In genomic region chr1:200483491-200484143, GRCh38 we compare ENCODE assay signal across 8 cellular contexts.
DNase-seq lines count a peak whose midpoint lies in the region; ATAC-seq and TF ChIP-seq lines count a peak whose summit lies in the region.

No MANE protein-coding gene starts in this region.

- peak overlapping the region; percentile 52 for H3K27ac ChIP-seq in foreskin keratinocyte
- H3K27ac ChIP-seq in colonic mucosa, result no peak overlapping the region

- no peaks in the 10 kb centered on the region for H3K9me3 ChIP-seq in colonic mucosa

- H3K36me3 ChIP-seq in colonic mucosa, result no peaks in the 10 kb centered on the region

- peaks cover 18% of the 10 kb centered on the region for H3K4me1 ChIP-seq in foreskin keratinocyte
- H3K4me1 ChIP-seq in colonic mucosa, result no peaks in the 10 kb centered on the region

- no peak overlapping the region for H3K4me3 ChIP-seq in colonic mucosa

- H3K9ac ChIP-seq in colonic mucosa (ENCODE audit: low read depth in 2 of 2, low read length in 2 of 2), result no peak overlapping the region

- in situ Hi-C loops in KBM-7 (cut with MboI; ENCODE audit: low pct_unique_long_range_greater_than_20kb, low sequenced_read_pairs), result loop anchor here (25.0 kb wide), 1 partner anchor 796 kb away; no protein-coding TSS in a partner anchor

- DNase-seq in H4 (ENCODE audit: low spot score) (peak; percentile 94), KBM-7 (peak; percentile 28), foreskin keratinocyte (peak; percentile 95 to 99), NAMALWA (ENCODE audit: low spot score) (no peak), colonic mucosa (no peak)
- DNase-seq in activated CD4-positive, alpha-beta T cell treated with anti-CD3 and anti-CD28 coated beads, Interleukin-2, amount 50 U/mL, for 48 hours, result peak; percentile 63 to 75
- DNase-seq in stimulated activated CD8-positive, alpha-beta memory T cell treated with anti-CD3 and anti-CD28 coated beads, Interleukin-2, amount 100 ng/mL, for 1 hour (ENCODE audit: low read depth in 2 of 2), result peak; percentile 2 to 4

- H3K27me3 ChIP-seq in foreskin keratinocyte, result no peaks in the 10 kb centered on the region
- no peaks in the 10 kb centered on the region for H3K27me3 ChIP-seq in colonic mucosa

- intact Hi-C loops in colonic mucosa (cut with DNase I), result loop anchor here (10.0 kb wide), 1 partner anchor 339 kb away; no protein-coding TSS in a partner anchor

- TF ChIP-seq CTCF in foreskin keratinocyte (conservative IDR thresholded peaks at IDR 0.05) (peak; percentile 30), colonic mucosa (IDR thresholded peaks at IDR 0.05) (no peak)

- ATAC-seq in GM18498 (IDR thresholded peaks at IDR 0.05; ENCODE audit: unreplicated experiment) (peak; percentile 97), foreskin keratinocyte (peak; percentile 99)

Comparison
In these comparisons a context has a peak if more than half of its experiments do, and no peak if none do; other contexts are left out.
1. DNase-seq: peak in H4 (single experiment), KBM-7 (single experiment), activated CD4-positive, alpha-beta T cell treated with anti-CD3 and anti-CD28 coated beads, Interleukin-2, amount 50 U/mL, for 48 hours (2 of 2), foreskin keratinocyte (2 of 2) and stimulated activated CD8-positive, alpha-beta memory T cell treated with anti-CD3 and anti-CD28 coated beads, Interleukin-2, amount 100 ng/mL, for 1 hour (2 of 2); none in NAMALWA (single experiment) and colonic mucosa (single experiment).